ENCODE assay signal across 1 cellular context in genomic region chr14:103273847-103274615, GRCh38.
TF ChIP-seq lines count a peak whose summit lies in the region.

No MANE protein-coding gene starts in this region.

TF ChIP-seq in WTC11, 78 proteins besides CTCF, POLR2A, EP300 and RAD21 (continued from another document and continues in another):
- TF ChIP-seq ARID4B (CRISPR knock-in tag; IDR thresholded peaks at IDR 0.05; ENCODE audit: borderline replicate concordance) = 0 out of 2 replicates have a peak, but pooled peaks have one; percentile 75
- TF ChIP-seq, protein P1, sequence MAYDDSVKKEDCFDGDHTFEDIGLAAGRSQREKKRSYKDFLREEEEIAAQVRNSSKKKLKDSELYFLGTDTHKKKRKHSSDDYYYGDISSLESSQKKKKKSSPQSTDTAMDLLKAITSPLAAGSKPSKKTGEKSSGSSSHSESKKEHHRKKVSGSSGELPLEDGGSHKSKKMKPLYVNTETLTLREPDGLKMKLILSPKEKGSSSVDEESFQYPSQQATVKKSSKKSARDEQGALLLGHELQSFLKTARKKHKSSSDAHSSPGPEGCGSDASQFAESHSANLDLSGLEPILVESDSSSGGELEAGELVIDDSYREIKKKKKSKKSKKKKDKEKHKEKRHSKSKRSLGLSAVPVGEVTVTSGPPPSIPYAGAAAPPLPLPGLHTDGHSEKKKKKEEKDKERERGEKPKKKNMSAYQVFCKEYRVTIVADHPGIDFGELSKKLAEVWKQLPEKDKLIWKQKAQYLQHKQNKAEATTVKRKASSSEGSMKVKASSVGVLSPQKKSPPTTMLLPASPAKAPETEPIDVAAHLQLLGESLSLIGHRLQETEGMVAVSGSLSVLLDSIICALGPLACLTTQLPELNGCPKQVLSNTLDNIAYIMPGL (CRISPR knock-in tag; IDR thresholded peaks at IDR 0.05) = 0 out of 2 replicates have a peak, but pooled peaks have one; percentile 30
- TF ChIP-seq, protein P2, sequence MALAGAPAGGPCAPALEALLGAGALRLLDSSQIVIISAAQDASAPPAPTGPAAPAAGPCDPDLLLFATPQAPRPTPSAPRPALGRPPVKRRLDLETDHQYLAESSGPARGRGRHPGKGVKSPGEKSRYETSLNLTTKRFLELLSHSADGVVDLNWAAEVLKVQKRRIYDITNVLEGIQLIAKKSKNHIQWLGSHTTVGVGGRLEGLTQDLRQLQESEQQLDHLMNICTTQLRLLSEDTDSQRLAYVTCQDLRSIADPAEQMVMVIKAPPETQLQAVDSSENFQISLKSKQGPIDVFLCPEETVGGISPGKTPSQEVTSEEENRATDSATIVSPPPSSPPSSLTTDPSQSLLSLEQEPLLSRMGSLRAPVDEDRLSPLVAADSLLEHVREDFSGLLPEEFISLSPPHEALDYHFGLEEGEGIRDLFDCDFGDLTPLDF (CRISPR knock-in tag; IDR thresholded peaks at IDR 0.05) = no peak
- TF ChIP-seq, protein P3, sequence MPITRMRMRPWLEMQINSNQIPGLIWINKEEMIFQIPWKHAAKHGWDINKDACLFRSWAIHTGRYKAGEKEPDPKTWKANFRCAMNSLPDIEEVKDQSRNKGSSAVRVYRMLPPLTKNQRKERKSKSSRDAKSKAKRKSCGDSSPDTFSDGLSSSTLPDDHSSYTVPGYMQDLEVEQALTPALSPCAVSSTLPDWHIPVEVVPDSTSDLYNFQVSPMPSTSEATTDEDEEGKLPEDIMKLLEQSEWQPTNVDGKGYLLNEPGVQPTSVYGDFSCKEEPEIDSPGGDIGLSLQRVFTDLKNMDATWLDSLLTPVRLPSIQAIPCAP (CRISPR knock-in tag; IDR thresholded peaks at IDR 0.05) = 0 out of 2 replicates have a peak, but pooled peaks have one; percentile 47
- no peak for TF ChIP-seq JAZF1 (CRISPR knock-in tag; IDR thresholded peaks at IDR 0.05)
- no peak for TF ChIP-seq STAT6 (CRISPR knock-in tag; conservative IDR thresholded peaks at IDR 0.05; ENCODE audit: low read depth)
- no peak for TF ChIP-seq TEAD4 (CRISPR knock-in tag; IDR thresholded peaks at IDR 0.05)
- TF ChIP-seq NFYB (CRISPR knock-in tag; conservative IDR thresholded peaks at IDR 0.05; ENCODE audit: low read depth) = no peak
- TF ChIP-seq GRHL2 (CRISPR knock-in tag; IDR thresholded peaks at IDR 0.05; ENCODE audit: insufficient replicate concordance, severe bottlenecking) = no peak
- no peak for TF ChIP-seq MYBL2 (CRISPR knock-in tag; IDR thresholded peaks at IDR 0.05)
- TF ChIP-seq NR1H2 (CRISPR knock-in tag; IDR thresholded peaks at IDR 0.05) = no peak
- TF ChIP-seq, protein P4, sequence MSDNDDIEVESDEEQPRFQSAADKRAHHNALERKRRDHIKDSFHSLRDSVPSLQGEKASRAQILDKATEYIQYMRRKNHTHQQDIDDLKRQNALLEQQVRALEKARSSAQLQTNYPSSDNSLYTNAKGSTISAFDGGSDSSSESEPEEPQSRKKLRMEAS (CRISPR knock-in tag; IDR thresholded peaks at IDR 0.05) = peak; percentile 87
- TF ChIP-seq, protein P5, sequence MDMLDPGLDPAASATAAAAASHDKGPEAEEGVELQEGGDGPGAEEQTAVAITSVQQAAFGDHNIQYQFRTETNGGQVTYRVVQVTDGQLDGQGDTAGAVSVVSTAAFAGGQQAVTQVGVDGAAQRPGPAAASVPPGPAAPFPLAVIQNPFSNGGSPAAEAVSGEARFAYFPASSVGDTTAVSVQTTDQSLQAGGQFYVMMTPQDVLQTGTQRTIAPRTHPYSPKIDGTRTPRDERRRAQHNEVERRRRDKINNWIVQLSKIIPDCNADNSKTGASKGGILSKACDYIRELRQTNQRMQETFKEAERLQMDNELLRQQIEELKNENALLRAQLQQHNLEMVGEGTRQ (CRISPR knock-in tag; IDR thresholded peaks at IDR 0.05) = peak; percentile 15; the same call in 1 of the 2 replicates
- no peak for TF ChIP-seq GABPB1 (CRISPR knock-in tag; IDR thresholded peaks at IDR 0.05)
- no peak for TF ChIP-seq ZNF138 (CRISPR knock-in tag; conservative IDR thresholded peaks at IDR 0.05)
- TF ChIP-seq ZNF317 (CRISPR knock-in tag; IDR thresholded peaks at IDR 0.05; ENCODE audit: borderline replicate concordance, low read depth) = no peak
- no peak for TF ChIP-seq ATF6 (CRISPR knock-in tag; IDR thresholded peaks at IDR 0.05)
- TF ChIP-seq CBFB (CRISPR knock-in tag; IDR thresholded peaks at IDR 0.05; ENCODE audit: low read depth) = no peak
- TF ChIP-seq NFE2L1 (CRISPR knock-in tag; IDR thresholded peaks at IDR 0.05) = peak; percentile 74; the same call in 1 of the 2 replicates
- no peak for TF ChIP-seq ETV6 (CRISPR knock-in tag; IDR thresholded peaks at IDR 0.05)
- TF ChIP-seq GTF2I (CRISPR knock-in tag; conservative IDR thresholded peaks at IDR 0.05) = no peak
- TF ChIP-seq SP1 (CRISPR knock-in tag; conservative IDR thresholded peaks at IDR 0.05) = no peak
- peak; percentile 23; the same call in 1 of the 2 replicates for TF ChIP-seq USF1 (CRISPR knock-in tag; IDR thresholded peaks at IDR 0.05)
- TF ChIP-seq ZNF671 (CRISPR knock-in tag; IDR thresholded peaks at IDR 0.05) = no peak
- peak; percentile 52; the same call in 1 of the 2 replicates for TF ChIP-seq ZNF281 (CRISPR knock-in tag; IDR thresholded peaks at IDR 0.05)
- TF ChIP-seq EMX1 (CRISPR knock-in tag; IDR thresholded peaks at IDR 0.05) = no peak
- peak; percentile 53; the same call in 1 of the 2 replicates for TF ChIP-seq ZNF263 (CRISPR knock-in tag; IDR thresholded peaks at IDR 0.05; ENCODE audit: low read depth)
- peak; percentile 52; the same call in 1 of the 2 replicates for TF ChIP-seq E2F5 (CRISPR knock-in tag; IDR thresholded peaks at IDR 0.05)
- no peak for TF ChIP-seq MXD4 (CRISPR knock-in tag; IDR thresholded peaks at IDR 0.05; ENCODE audit: borderline replicate concordance)
- no peak for TF ChIP-seq SOX15 (CRISPR knock-in tag; IDR thresholded peaks at IDR 0.05)
- TF ChIP-seq KAT7 (CRISPR knock-in tag; IDR thresholded peaks at IDR 0.05; ENCODE audit: borderline replicate concordance) = no peak
- 0 out of 2 replicates have a peak, but pooled peaks have one; percentile 40 for TF ChIP-seq TP53 (CRISPR knock-in tag; IDR thresholded peaks at IDR 0.05)
- 0 out of 2 replicates have a peak, but pooled peaks have one; percentile 42 for TF ChIP-seq SMAD3 (CRISPR knock-in tag; IDR thresholded peaks at IDR 0.05; ENCODE audit: borderline replicate concordance)
- TF ChIP-seq, protein P6, sequence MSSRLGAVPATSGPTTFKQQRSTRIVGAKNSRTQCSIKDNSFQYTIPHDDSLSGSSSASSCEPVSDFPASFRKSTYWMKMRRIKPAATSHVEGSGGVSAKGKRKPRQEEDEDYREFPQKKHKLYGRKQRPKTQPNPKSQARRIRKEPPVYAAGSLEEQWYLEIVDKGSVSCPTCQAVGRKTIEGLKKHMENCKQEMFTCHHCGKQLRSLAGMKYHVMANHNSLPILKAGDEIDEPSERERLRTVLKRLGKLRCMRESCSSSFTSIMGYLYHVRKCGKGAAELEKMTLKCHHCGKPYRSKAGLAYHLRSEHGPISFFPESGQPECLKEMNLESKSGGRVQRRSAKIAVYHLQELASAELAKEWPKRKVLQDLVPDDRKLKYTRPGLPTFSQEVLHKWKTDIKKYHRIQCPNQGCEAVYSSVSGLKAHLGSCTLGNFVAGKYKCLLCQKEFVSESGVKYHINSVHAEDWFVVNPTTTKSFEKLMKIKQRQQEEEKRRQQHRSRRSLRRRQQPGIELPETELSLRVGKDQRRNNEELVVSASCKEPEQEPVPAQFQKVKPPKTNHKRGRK (CRISPR knock-in tag; IDR thresholded peaks at IDR 0.05; ENCODE audit: borderline replicate concordance) = no peak
- TF ChIP-seq RELA (CRISPR knock-in tag; IDR thresholded peaks at IDR 0.05; ENCODE audit: borderline replicate concordance) = no peak
- no peak for TF ChIP-seq PRRX2 (CRISPR knock-in tag; IDR thresholded peaks at IDR 0.05)
